In genomic region chr18:30601541-30601940, GRCh38 we compare ENCODE assay signal across 40 cellular contexts.
"Had no signal": no experiment of that assay in that cellular context is flagged by ENCODE, and none has a peak within 500 bp of the region (broad histone marks: within the 10 kb centered on the region; RNA-seq: fewer than 3 reads in every experiment).

No MANE protein-coding gene starts in this region.

- H3K27ac Mint-ChIP-seq: activated naive CD4-positive, alpha-beta T cell treated with anti-CD3 and anti-CD28 coated beads for 36 hours; activated naive CD4-positive, alpha-beta T cell treated with anti-CD3 and anti-CD28 coated beads, Interleukin-2, amount 10 ng/mL, durations not matched to agents 7 days and 5 days; activated naive CD4-positive, alpha-beta T cell treated with anti-CD3 and anti-CD28 coated beads, Interleukin-2, amount 50 U/mL, for 24 hours; activated naive CD4-positive, alpha-beta T cell treated with anti-CD3 and anti-CD28 coated beads, Interleukin-2, amount 50 U/mL, for 72 hours; activated naive CD8-positive, alpha-beta T cell; activated naive CD8-positive, alpha-beta T cell treated with anti-CD3 and anti-CD28 coated beads for 36 hours; activated naive CD8-positive, alpha-beta T cell treated with anti-CD3 and anti-CD28 coated beads, Interleukin-2, amount 10 ng/mL, durations not matched to agents 7 days and 5 days; activated naive CD8-positive, alpha-beta T cell treated with anti-CD3 and anti-CD28 coated beads, Interleukin-2, amount 50 U/mL, for 24 hours; activated T-cell treated with anti-CD3 and anti-CD28 coated beads, Interleukin-2, amount 50 U/mL, for 24 hours; activated T-cell treated with anti-CD3 and anti-CD28 coated beads, Interleukin-2, amount 50 U/mL, for 72 hours; activated T-helper 1 cell treated with anti-CD3 and anti-CD28 coated beads, Interleukin-12 subunit alpha, Interleukin-12 subunit beta, Interleukin-2, Interleukin-4 antibody, amounts not matched to agents 30 ng/mL and 10 ng/mL and 1 ng/mL, durations not matched to agents 14 hours and 24 hours and 36 hours; activated T-helper 17 cell treated with anti-CD3 and anti-CD28 coated beads, Interleukin-2, amount 50 U/mL, for 72 hours; activated T-helper 2 cell treated with anti-CD3 and anti-CD28 coated beads, Interferon-gamma antibody, Interleukin-2, Interleukin-4, amounts not matched to agents 10 μg/mL and 5 μg/mL and 100 μg/mL, durations not matched to agents 14 hours and 24 hours and 36 hours; brain had no signal

- DNase-seq: activated effector memory CD4-positive, alpha-beta T cell treated with anti-CD3 and anti-CD28 coated beads, Interleukin-2, amount 50 U/mL, for 16 hours; activated effector memory CD4-positive, alpha-beta T cell treated with Interleukin-2 at 50 U/mL for 16 hours; activated gamma-delta T cell; activated gamma-delta T cell treated with Interleukin-2 at 50 U/mL for 16 hours; activated naive CD4-positive, alpha-beta T cell; activated naive CD4-positive, alpha-beta T cell treated with anti-CD3 and anti-CD28 coated beads for 36 hours; activated naive CD4-positive, alpha-beta T cell treated with anti-CD3 and anti-CD28 coated beads, Interleukin-2, amount 10 ng/mL, durations not matched to agents 7 days and 5 days; activated naive CD4-positive, alpha-beta T cell treated with anti-CD3 and anti-CD28 coated beads, Interleukin-2, amount 50 U/mL, for 16 hours; activated naive CD4-positive, alpha-beta T cell treated with Interleukin-2 at 50 U/mL for 16 hours; activated naive CD8-positive, alpha-beta T cell treated with anti-CD3 and anti-CD28 coated beads for 36 hours; activated naive CD8-positive, alpha-beta T cell treated with anti-CD3 and anti-CD28 coated beads, Interleukin-2, amount 10 ng/mL, durations not matched to agents 7 days and 5 days; activated naive CD8-positive, alpha-beta T cell treated with anti-CD3 and anti-CD28 coated beads, Interleukin-2, amount 50 U/mL, for 24 hours; activated T-cell treated with anti-CD3 and anti-CD28 coated beads, Interleukin-2, amount 50 U/mL, for 1 hour; activated T-cell treated with anti-CD3 and anti-CD28 coated beads, Interleukin-2, amount 50 U/mL, for 24 hours; activated T-cell treated with anti-CD3 and anti-CD28 coated beads, Interleukin-2, amount 50 U/mL, for 4 hours; activated T-cell treated with anti-CD3 and anti-CD28 coated beads, Interleukin-2, amount 50 U/mL, for 48 hours; activated T-cell treated with anti-CD3 and anti-CD28 coated beads, Interleukin-2, amount 50 U/mL, for 72 hours; adrenal gland; amniotic stem cell; amygdala; anterior cingulate cortex; aorta; body of pancreas; brain microvascular endothelial cell; caudate nucleus; central memory CD4-positive, alpha-beta T cell; cerebellar nuclear complex had no signal

- H3K4me3 Mint-ChIP-seq: activated naive CD4-positive, alpha-beta T cell treated with anti-CD3 and anti-CD28 coated beads for 36 hours; activated naive CD4-positive, alpha-beta T cell treated with anti-CD3 and anti-CD28 coated beads, Interleukin-2, amount 10 ng/mL, durations not matched to agents 7 days and 5 days; activated naive CD4-positive, alpha-beta T cell treated with anti-CD3 and anti-CD28 coated beads, Interleukin-2, amount 50 U/mL, for 24 hours; activated naive CD8-positive, alpha-beta T cell; activated naive CD8-positive, alpha-beta T cell treated with anti-CD3 and anti-CD28 coated beads for 36 hours; activated naive CD8-positive, alpha-beta T cell treated with anti-CD3 and anti-CD28 coated beads, Interleukin-2, amount 10 ng/mL, durations not matched to agents 7 days and 5 days; activated naive CD8-positive, alpha-beta T cell treated with anti-CD3 and anti-CD28 coated beads, Interleukin-2, amount 50 U/mL, for 24 hours; activated T-cell treated with anti-CD3 and anti-CD28 coated beads, Interleukin-2, amount 50 U/mL, for 24 hours; activated T-cell treated with anti-CD3 and anti-CD28 coated beads, Interleukin-2, amount 50 U/mL, for 4 hours; activated T-cell treated with anti-CD3 and anti-CD28 coated beads, Interleukin-2, amount 50 U/mL, for 72 hours; activated T-helper 1 cell treated with anti-CD3 and anti-CD28 coated beads, Interleukin-12 subunit alpha, Interleukin-12 subunit beta, Interleukin-2, Interleukin-4 antibody, amounts not matched to agents 30 ng/mL and 10 ng/mL and 1 ng/mL, durations not matched to agents 14 hours and 24 hours and 36 hours; activated T-helper 17 cell treated with anti-CD3 and anti-CD28 coated beads, Interleukin-2, amount 50 U/mL, for 72 hours; brain; central memory CD8-positive, alpha-beta T cell had no signal

- H3K27me3 ChIP-seq: adrenal gland, ascending aorta, body of pancreas, brain microvascular endothelial cell, breast epithelium, cardiac muscle cell had no signal

- H3K27me3 Mint-ChIP-seq: activated naive CD4-positive, alpha-beta T cell treated with anti-CD3 and anti-CD28 coated beads, Interleukin-2, amount 10 ng/mL, durations not matched to agents 7 days and 5 days; activated naive CD4-positive, alpha-beta T cell treated with anti-CD3 and anti-CD28 coated beads, Interleukin-2, amount 50 U/mL, for 24 hours; activated naive CD8-positive, alpha-beta T cell; activated naive CD8-positive, alpha-beta T cell treated with anti-CD3 and anti-CD28 coated beads for 36 hours; activated naive CD8-positive, alpha-beta T cell treated with anti-CD3 and anti-CD28 coated beads, Interleukin-2, amount 10 ng/mL, durations not matched to agents 7 days and 5 days; activated naive CD8-positive, alpha-beta T cell treated with anti-CD3 and anti-CD28 coated beads, Interleukin-2, amount 50 U/mL, for 24 hours; activated T-cell treated with anti-CD3 and anti-CD28 coated beads, Interleukin-2, amount 50 U/mL, for 24 hours; activated T-helper 17 cell treated with anti-CD3 and anti-CD28 coated beads, Interleukin-2, amount 50 U/mL, for 72 hours; brain; central memory CD8-positive, alpha-beta T cell had no signal

- H3K36me3 Mint-ChIP-seq: activated naive CD4-positive, alpha-beta T cell treated with anti-CD3 and anti-CD28 coated beads, Interleukin-2, amount 10 ng/mL, durations not matched to agents 7 days and 5 days; activated naive CD4-positive, alpha-beta T cell treated with anti-CD3 and anti-CD28 coated beads, Interleukin-2, amount 50 U/mL, for 24 hours; activated naive CD4-positive, alpha-beta T cell treated with anti-CD3 and anti-CD28 coated beads, Interleukin-2, amount 50 U/mL, for 72 hours; activated naive CD8-positive, alpha-beta T cell; activated naive CD8-positive, alpha-beta T cell treated with anti-CD3 and anti-CD28 coated beads for 36 hours; activated naive CD8-positive, alpha-beta T cell treated with anti-CD3 and anti-CD28 coated beads, Interleukin-2, amount 10 ng/mL, durations not matched to agents 7 days and 5 days; brain had no signal

- H3K9me3 Mint-ChIP-seq: activated naive CD8-positive, alpha-beta T cell treated with anti-CD3 and anti-CD28 coated beads, Interleukin-2, amount 10 ng/mL, durations not matched to agents 7 days and 5 days had no signal

- H3K4me3 ChIP-seq: adrenal gland, ascending aorta, body of pancreas, breast epithelium, cardiac muscle cell had no signal

- H3K36me3 ChIP-seq: adrenal gland, ascending aorta, brain microvascular endothelial cell, breast epithelium, cardiac muscle cell had no signal

- H3K4me1 ChIP-seq: adrenal gland, ascending aorta, body of pancreas, breast epithelium had no signal

- H3K27ac ChIP-seq: adrenal gland, ascending aorta, body of pancreas, brain microvascular endothelial cell, breast epithelium, cardiac muscle cell had no signal

- H3K4me1 Mint-ChIP-seq: activated naive CD4-positive, alpha-beta T cell treated with anti-CD3 and anti-CD28 coated beads, Interleukin-2, amount 10 ng/mL, durations not matched to agents 7 days and 5 days; activated naive CD4-positive, alpha-beta T cell treated with anti-CD3 and anti-CD28 coated beads, Interleukin-2, amount 50 U/mL, for 24 hours; activated naive CD8-positive, alpha-beta T cell treated with anti-CD3 and anti-CD28 coated beads for 36 hours; activated naive CD8-positive, alpha-beta T cell treated with anti-CD3 and anti-CD28 coated beads, Interleukin-2, amount 10 ng/mL, durations not matched to agents 7 days and 5 days; activated naive CD8-positive, alpha-beta T cell treated with anti-CD3 and anti-CD28 coated beads, Interleukin-2, amount 50 U/mL, for 24 hours; activated T-helper 17 cell treated with anti-CD3 and anti-CD28 coated beads, Interleukin-2, amount 50 U/mL, for 72 hours; central memory CD8-positive, alpha-beta T cell had no signal

- ATAC-seq: activated naive CD4-positive, alpha-beta T cell treated with anti-CD3 and anti-CD28 coated beads, Interleukin-2, amount 50 U/mL, for 72 hours; activated naive CD8-positive, alpha-beta T cell treated with anti-CD3 and anti-CD28 coated beads, Interleukin-2, amount 50 U/mL, for 24 hours; activated T-cell treated with anti-CD3 and anti-CD28 coated beads, Interleukin-2, amount 50 U/mL, for 4 hours; activated T-cell treated with anti-CD3 and anti-CD28 coated beads, Interleukin-2, amount 50 U/mL, for 72 hours; activated T-helper 17 cell treated with anti-CD3 and anti-CD28 coated beads, Interleukin-2, amount 50 U/mL, for 72 hours; body of pancreas had no signal

- FAIRE-seq: astrocyte, bronchial epithelial cell had no signal

- H3K9me3 ChIP-seq: adrenal gland, ascending aorta, body of pancreas, breast epithelium had no signal
